ENCODE assay signal across 27 cellular contexts in the genomic region with DNA sequence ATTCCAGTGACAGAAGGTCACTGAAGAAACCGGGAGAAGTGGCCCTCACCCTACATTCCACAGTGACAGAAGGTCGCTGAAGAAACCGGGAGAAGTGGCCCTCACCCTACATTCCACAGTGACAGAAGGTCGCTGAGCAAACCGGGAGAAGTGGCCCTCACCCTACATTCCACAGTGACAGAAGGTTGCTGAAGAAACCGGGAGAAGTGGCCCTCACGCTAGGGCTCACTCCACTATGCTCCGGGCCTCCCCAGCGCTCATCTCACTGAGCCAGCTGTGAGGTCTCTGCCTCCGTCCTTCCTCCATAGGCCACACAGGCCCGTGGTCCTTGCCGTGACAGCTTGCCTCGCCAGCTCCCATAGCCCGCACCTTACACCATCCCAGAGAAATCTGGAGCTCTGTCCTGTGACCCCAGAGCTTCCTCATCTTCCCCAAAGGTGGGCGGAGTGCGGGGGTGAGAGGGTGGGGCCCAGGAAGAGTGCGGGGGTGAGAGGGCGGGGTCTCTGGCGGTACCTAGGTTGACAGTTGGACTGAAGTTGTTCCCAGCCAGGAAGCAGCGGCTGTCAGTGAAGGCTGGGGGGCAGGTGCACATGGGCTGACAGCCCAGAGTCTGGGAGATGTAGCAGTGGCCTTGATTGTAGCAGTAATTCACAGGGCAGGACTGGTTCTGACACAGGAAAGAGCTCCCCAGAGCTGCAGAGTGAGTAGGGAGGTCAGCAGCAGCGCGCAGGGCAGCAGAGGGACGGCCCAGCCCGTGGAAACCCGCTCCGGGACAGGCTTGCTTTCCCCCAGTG. TPM values are rescaled to one million over a fixed set of nuclear protein-coding genes. Genes with fewer than 3 reads are reported as not detected.
A peak's percentile ranks its signal among the peaks of the same experiment; 100 is the strongest.
DNase-seq lines count a peak whose midpoint lies in the region; ATAC-seq and TF ChIP-seq lines count a peak whose summit lies in the region.
"Had no signal": no experiment of that assay in that cellular context is flagged by ENCODE, and none has a peak within 500 bp of the region (broad histone marks: within the 10 kb centered on the region; RNA-seq: fewer than 3 reads in every experiment).

No MANE protein-coding gene starts in this region.

- peak; percentile 5 for DNase-seq in AG08396 (ENCODE audit: low spot score)
- peak; percentile 26 for DNase-seq in COLO668 (lab: John Stamatoyannopoulos, UW; ENCODE audit: unreplicated experiment)
- peak; percentile 16 for DNase-seq in OCI-LY7 (ENCODE audit: low spot score)
- DNase-seq in mucosa of descending colon = peak in 1 of 3 donors; percentile 29
- no peak for DNase-seq in natural killer cell treated with Interleukin-12 subunit alpha and Interleukin-12 subunit beta and Interleukin-15 and Interleukin-18, amount 100 ng/mL, for 72 hours (ENCODE audit: low spot score)
- DNase-seq: activated CD8-positive, alpha-beta T cell treated with anti-CD3 and anti-CD28 coated beads for 36 hours; activated effector memory CD4-positive, alpha-beta T cell treated with anti-CD3 and anti-CD28 coated beads, Interleukin-2, amount 50 U/mL, for 16 hours; CD4-positive, CD25-positive, alpha-beta regulatory T cell; heart right ventricle; Karpas-422; midbrain; natural killer cell; NCI-H187 treated with DMSO at 0.1 percent for 48 hours; NCI-H2227 treated with DMSO at 0.1 percent for 48 hours; pancreas; PC-3; SIG-M5; stimulated activated CD4-positive, alpha-beta T cell treated with anti-CD3 and anti-CD28 coated beads, Interleukin-4, amount 100 ng/mL, for 1 hour; stimulated activated naive B cell treated with anti-CD40 and anti-IgM and Interleukin-4, amounts not matched to agents 10 μg/mL and 1 μg/mL and 100 μg/mL, for 72 hours; T-cell had no signal

- no peak overlapping the region for H3K4me3 ChIP-seq in OCI-LY7 (ENCODE audit: low read depth, low read length, poor library complexity, severe bottlenecking)
- no peak overlapping the region for H3K4me3 ChIP-seq in mucosa of descending colon
- H3K4me3 ChIP-seq: dorsolateral prefrontal cortex, heart right ventricle, pancreas, right atrium auricular region, vagina had no signal

- no peaks in the 10 kb centered on the region for H3K9me2 ChIP-seq in OCI-LY7 (ENCODE audit: insufficient read depth, low read length)

- H3K9me3 Mint-ChIP-seq in natural killer cell treated with Interleukin-12 subunit alpha and Interleukin-12 subunit beta and Interleukin-15 and Interleukin-18, amount 100 ng/mL, for 72 hours = no peaks in the 10 kb centered on the region
- H3K9me3 Mint-ChIP-seq: activated CD8-positive, alpha-beta T cell treated with anti-CD3 and anti-CD28 coated beads for 36 hours; CD4-positive, CD25-positive, alpha-beta regulatory T cell; natural killer cell; stimulated activated naive B cell treated with anti-CD40 and anti-IgM and Interleukin-4, amounts not matched to agents 10 μg/mL and 1 μg/mL and 100 μg/mL, for 72 hours; T-cell had no signal

- H3K27ac ChIP-seq in OCI-LY7 (ENCODE audit: low read depth, low read length, poor library complexity, severe bottlenecking) = no peak overlapping the region
- H3K27ac ChIP-seq: dorsolateral prefrontal cortex, heart right ventricle, pancreas, right atrium auricular region, vagina had no signal

- BruUV-seq in OCI-LY7 (replicated peaks; lab: Mats Ljungman, UMichigan) = no TSS peak

- peak overlapping the region in 1 of 2 donors; percentile 69 for H3K27ac Mint-ChIP-seq in natural killer cell treated with Interleukin-12 subunit alpha and Interleukin-12 subunit beta and Interleukin-15 and Interleukin-18, amount 100 ng/mL, for 72 hours
- H3K27ac Mint-ChIP-seq: activated CD8-positive, alpha-beta T cell treated with anti-CD3 and anti-CD28 coated beads for 36 hours; CD4-positive, CD25-positive, alpha-beta regulatory T cell; natural killer cell; stimulated activated naive B cell treated with anti-CD40 and anti-IgM and Interleukin-4, amounts not matched to agents 10 μg/mL and 1 μg/mL and 100 μg/mL, for 72 hours; T-cell had no signal

- ATAC-seq in mucosa of descending colon (peak; percentile 4), HG02852 (IDR thresholded peaks at IDR 0.05; ENCODE audit: unreplicated experiment) (no peak), HG03565 (IDR thresholded peaks at IDR 0.05; ENCODE audit: unreplicated experiment) (no peak)
- no peak for ATAC-seq in natural killer cell treated with Interleukin-12 subunit alpha and Interleukin-12 subunit beta and Interleukin-15 and Interleukin-18, amount 100 ng/mL, for 72 hours
- ATAC-seq: activated CD8-positive, alpha-beta T cell treated with anti-CD3 and anti-CD28 coated beads for 36 hours; heart right ventricle; left colon; natural killer cell; pancreas; PC-3; stimulated activated naive B cell treated with anti-CD40 and anti-IgM and Interleukin-4, amounts not matched to agents 10 μg/mL and 1 μg/mL and 100 μg/mL, for 72 hours; T-cell had no signal

- POLR2A ChIA-PET in OCI-LY7 (lab: Charles Lee) = interaction anchor here (0.7 kb wide), 2 partner anchors 148 to 452 kb away, joined by 3 to 5 read pairs; no protein-coding TSS in a partner anchor

- H3K4me2 ChIP-seq in OCI-LY7 (ENCODE audit: low read length) = no peak overlapping the region

- intact Hi-C loops in OCI-LY7 (cut with micrococcal nuclease; ENCODE audit: unreplicated experiment) = no loop called here
- intact Hi-C loops in mucosa of descending colon (cut with DNase I, micrococcal nuclease) = no loop called here

- no peaks in the 10 kb centered on the region for H3K36me3 Mint-ChIP-seq in natural killer cell treated with Interleukin-12 subunit alpha and Interleukin-12 subunit beta and Interleukin-15 and Interleukin-18, amount 100 ng/mL, for 72 hours
- H3K36me3 Mint-ChIP-seq: CD4-positive, CD25-positive, alpha-beta regulatory T cell; natural killer cell; stimulated activated naive B cell treated with anti-CD40 and anti-IgM and Interleukin-4, amounts not matched to agents 10 μg/mL and 1 μg/mL and 100 μg/mL, for 72 hours; T-cell had no signal

- peaks cover under 1 to 11% of the 10 kb centered on the region in 2 donors for H3K27me3 Mint-ChIP-seq in natural killer cell treated with Interleukin-12 subunit alpha and Interleukin-12 subunit beta and Interleukin-15 and Interleukin-18, amount 100 ng/mL, for 72 hours

- no peak overlapping the region for H3K4me3 Mint-ChIP-seq in natural killer cell treated with Interleukin-12 subunit alpha and Interleukin-12 subunit beta and Interleukin-15 and Interleukin-18, amount 100 ng/mL, for 72 hours
- H3K4me3 Mint-ChIP-seq: activated CD8-positive, alpha-beta T cell treated with anti-CD3 and anti-CD28 coated beads for 36 hours; CD4-positive, CD25-positive, alpha-beta regulatory T cell; natural killer cell; stimulated activated naive B cell treated with anti-CD40 and anti-IgM and Interleukin-4, amounts not matched to agents 10 μg/mL and 1 μg/mL and 100 μg/mL, for 72 hours; T-cell had no signal

- H3K36me3 ChIP-seq in OCI-LY7 (ENCODE audit: insufficient read depth, low read length) = no peaks in the 10 kb centered on the region
- H3K36me3 ChIP-seq in mucosa of descending colon (ENCODE audit: low read depth) = peaks cover 6% of the 10 kb centered on the region
- H3K36me3 ChIP-seq: heart right ventricle, pancreas, right atrium auricular region, vagina had no signal

- CTCF ChIA-PET in OCI-LY7 (lab: Charles Lee; ENCODE audit: unreplicated experiment) = no interaction called here

- no peaks in the 10 kb centered on the region for H3K79me2 ChIP-seq in OCI-LY7 (ENCODE audit: insufficient read depth, low read depth, low read length)

- H3K4me1 Mint-ChIP-seq in natural killer cell treated with Interleukin-12 subunit alpha and Interleukin-12 subunit beta and Interleukin-15 and Interleukin-18, amount 100 ng/mL, for 72 hours (ENCODE audit: low read depth in 2 of 2) = peaks cover 30 to 49% of the 10 kb centered on the region in 2 donors

- no peak overlapping the region for H2AFZ ChIP-seq in OCI-LY7 (ENCODE audit: low read length)

- H3K9me3 ChIP-seq in OCI-LY7 (ENCODE audit: low read length) (no peaks in the 10 kb centered on the region), mucosa of descending colon (no peaks in the 10 kb centered on the region)
- H3K9me3 ChIP-seq: heart right ventricle, pancreas, right atrium auricular region, vagina had no signal

- H3K4me1 ChIP-seq in OCI-LY7 (ENCODE audit: insufficient read depth, low read length, poor library complexity, severe bottlenecking) (no peaks in the 10 kb centered on the region), mucosa of descending colon (ENCODE audit: low read depth) (peaks cover 3% of the 10 kb centered on the region)

- TF ChIP-seq CTCF in OCI-LY7 (conservative IDR thresholded peaks at IDR 0.05; ENCODE audit: low read length) (no peak), mucosa of descending colon (IDR thresholded peaks at IDR 0.05) (no peak)

- H4K20me1 ChIP-seq in OCI-LY7 (ENCODE audit: insufficient read depth, low read length) = no peaks in the 10 kb centered on the region

RNA-seq across cellular contexts. Expression of gene MUC20, which starts 32.0 kb away (rescaled TPM):
- total RNA-seq in OCI-LY7 (2014; rRNA removed; shearing (Covaris generic)) = 1.1 TPM in 1 of 2 replicates, not detected in the other
- total RNA-seq in OCI-LY7 (2022) = 0.40 and 0.72 TPM in 2 replicates
- total RNA-seq in mucosa of descending colon = 100 to 1,000 TPM in 2 of 3 donors, 10 to 100 TPM in 1; 29.5 to 147 (median 112) TPM
- 1 to 10 TPM; 2.4 to 3.5 TPM for total RNA-seq in natural killer cell treated with Interleukin-12 subunit alpha and Interleukin-12 subunit beta and Interleukin-15 and Interleukin-18, amount 100 ng/mL, for 72 hours
- total RNA-seq: HT1080 had no signal

RNA-seq across cellular contexts. Expression of gene MUC4, which starts 59.0 kb away (rescaled TPM):
- 0.03 and 0.08 TPM in 2 replicates for total RNA-seq in OCI-LY7 (2014; rRNA removed; shearing (Covaris generic))
- 0.11 and 0.42 TPM in 2 replicates for total RNA-seq in OCI-LY7 (2022)
- 100 to 1,000 TPM; 170 to 415 (median 318) TPM for total RNA-seq in mucosa of descending colon
- total RNA-seq in natural killer cell treated with Interleukin-12 subunit alpha and Interleukin-12 subunit beta and Interleukin-15 and Interleukin-18, amount 100 ng/mL, for 72 hours = under 1 TPM; 0.19 to 0.28 TPM
- total RNA-seq: CD4-positive, CD25-positive, alpha-beta regulatory T cell; heart right ventricle; PC-3 had no signal

Comparison
In these comparisons a context has a peak if more than half of its experiments do, and no peak if none do; other contexts are left out.
1. RNA of gene MUC20, which starts 32.0 kb away (total RNA-seq): 29.5 to 147 TPM in mucosa of descending colon; 2.4 to 3.5 TPM in natural killer cell treated with Interleukin-12 subunit alpha and Interleukin-12 subunit beta and Interleukin-15 and Interleukin-18, amount 100 ng/mL, for 72 hours and 0.40 to 1.1 TPM in OCI-LY7; every median in the first group is over 4 times any median in the second.
2. RNA of gene MUC4, which starts 59.0 kb away (total RNA-seq): 170 to 415 TPM in mucosa of descending colon; 0.03 to 0.42 TPM in OCI-LY7 and 0.19 to 0.28 TPM in natural killer cell treated with Interleukin-12 subunit alpha and Interleukin-12 subunit beta and Interleukin-15 and Interleukin-18, amount 100 ng/mL, for 72 hours; every median in the first group is over 100 times any median in the second.